Comparison of ENCODE assay signal across 28 cellular contexts in genomic region chr10:130973127-130973839, GRCh38.
"Had no signal": no experiment of that assay in that cellular context is flagged by ENCODE, and none has a peak within 500 bp of the region (broad histone marks: within the 10 kb centered on the region; RNA-seq: fewer than 3 reads in every experiment).

No MANE protein-coding gene starts in this region.

- H3K4me3 Mint-ChIP-seq: activated CD4-positive, alpha-beta T cell treated with anti-CD3 and anti-CD28 coated beads for 36 hours; activated CD8-positive, alpha-beta T cell treated with anti-CD3 and anti-CD28 coated beads for 36 hours; activated naive CD4-positive, alpha-beta T cell treated with anti-CD3 and anti-CD28 coated beads, Interleukin-2, amount 10 ng/mL, durations not matched to agents 7 days and 5 days; activated naive CD8-positive, alpha-beta T cell treated with anti-CD3 and anti-CD28 coated beads, Interleukin-2, amount 10 ng/mL, durations not matched to agents 7 days and 5 days; activated T-cell treated with anti-CD3 and anti-CD28 coated beads, Interleukin-2, amount 50 U/mL, for 24 hours; activated T-cell treated with anti-CD3 and anti-CD28 coated beads, Interleukin-2, amount 50 U/mL, for 72 hours; brain; dendritic cell treated with granulocyte-macrophage colony-stimulating factor and Interleukin-4, amounts not matched to agents 40 ng/mL and 50 ng/mL, for 4 days; endodermal cell had no signal

- H3K27me3 Mint-ChIP-seq: activated CD4-positive, alpha-beta T cell treated with anti-CD3 and anti-CD28 coated beads for 36 hours; activated CD8-positive, alpha-beta T cell treated with anti-CD3 and anti-CD28 coated beads for 36 hours; activated naive CD4-positive, alpha-beta T cell treated with anti-CD3 and anti-CD28 coated beads, Interleukin-2, amount 10 ng/mL, durations not matched to agents 7 days and 5 days; activated naive CD8-positive, alpha-beta T cell treated with anti-CD3 and anti-CD28 coated beads, Interleukin-2, amount 10 ng/mL, durations not matched to agents 7 days and 5 days; activated T-cell treated with anti-CD3 and anti-CD28 coated beads, Interleukin-2, amount 50 U/mL, for 24 hours; dendritic cell treated with granulocyte-macrophage colony-stimulating factor and Interleukin-4, amounts not matched to agents 40 ng/mL and 50 ng/mL, for 4 days had no signal

- DNase-seq: activated CD4-positive, alpha-beta T cell treated with anti-CD3 and anti-CD28 coated beads for 36 hours; activated CD4-positive, alpha-beta T cell treated with anti-CD3 and anti-CD28 coated beads, Interleukin-2, amount 50 U/mL, for 1 hour; activated CD4-positive, alpha-beta T cell treated with anti-CD3 and anti-CD28 coated beads, Interleukin-2, amount 50 U/mL, for 48 hours; activated CD4-positive, CD25-positive, alpha-beta regulatory T cell; activated CD4-positive, CD25-positive, alpha-beta regulatory T cell treated with anti-CD3 and anti-CD28 coated beads, Interleukin-2, amount 50 U/mL, for 72 hours; activated CD8-positive, alpha-beta memory T cell treated with anti-CD3 and anti-CD28 coated beads, Interleukin-2, amount 50 U/mL, for 48 hours; activated CD8-positive, alpha-beta T cell treated with anti-CD3 and anti-CD28 coated beads for 36 hours; activated gamma-delta T cell; activated naive CD4-positive, alpha-beta T cell; activated naive CD4-positive, alpha-beta T cell treated with anti-CD3 and anti-CD28 coated beads, Interleukin-2, amount 10 ng/mL, durations not matched to agents 7 days and 5 days; activated naive CD8-positive, alpha-beta T cell treated with anti-CD3 and anti-CD28 coated beads, Interleukin-2, amount 10 ng/mL, durations not matched to agents 7 days and 5 days; activated T-cell treated with anti-CD3 and anti-CD28 coated beads for 4 hours; activated T-cell treated with anti-CD3 and anti-CD28 coated beads, Interleukin-2, amount 50 U/mL, for 24 hours; activated T-cell treated with anti-CD3 and anti-CD28 coated beads, Interleukin-2, amount 50 U/mL, for 72 hours; central memory CD4-positive, alpha-beta T cell; effector memory CD4-positive, alpha-beta T cell; endodermal cell; foreskin keratinocyte; T-helper 2 cell had no signal

- H3K4me1 Mint-ChIP-seq: activated CD4-positive, alpha-beta T cell treated with anti-CD3 and anti-CD28 coated beads for 36 hours; activated naive CD4-positive, alpha-beta T cell treated with anti-CD3 and anti-CD28 coated beads, Interleukin-2, amount 10 ng/mL, durations not matched to agents 7 days and 5 days; activated naive CD8-positive, alpha-beta T cell treated with anti-CD3 and anti-CD28 coated beads, Interleukin-2, amount 10 ng/mL, durations not matched to agents 7 days and 5 days; brain; endodermal cell had no signal

- H3K27me3 ChIP-seq: ascending aorta, cardiac muscle cell, foreskin keratinocyte had no signal

- H3K36me3 Mint-ChIP-seq: activated naive CD4-positive, alpha-beta T cell treated with anti-CD3 and anti-CD28 coated beads, Interleukin-2, amount 10 ng/mL, durations not matched to agents 7 days and 5 days; activated naive CD8-positive, alpha-beta T cell treated with anti-CD3 and anti-CD28 coated beads, Interleukin-2, amount 10 ng/mL, durations not matched to agents 7 days and 5 days; brain had no signal

- H3K9me3 Mint-ChIP-seq: activated CD8-positive, alpha-beta T cell treated with anti-CD3 and anti-CD28 coated beads for 36 hours; activated T-cell treated with anti-CD3 and anti-CD28 coated beads, Interleukin-2, amount 50 U/mL, for 24 hours; activated T-cell treated with anti-CD3 and anti-CD28 coated beads, Interleukin-2, amount 50 U/mL, for 72 hours had no signal

- H3K27ac Mint-ChIP-seq: activated CD4-positive, alpha-beta T cell treated with anti-CD3 and anti-CD28 coated beads for 36 hours; activated CD8-positive, alpha-beta T cell treated with anti-CD3 and anti-CD28 coated beads for 36 hours; activated naive CD4-positive, alpha-beta T cell treated with anti-CD3 and anti-CD28 coated beads, Interleukin-2, amount 10 ng/mL, durations not matched to agents 7 days and 5 days; activated naive CD4-positive, alpha-beta T cell treated with anti-CD3 and anti-CD28 coated beads, Interleukin-2, amount 50 U/mL, for 72 hours; activated naive CD8-positive, alpha-beta T cell treated with anti-CD3 and anti-CD28 coated beads, Interleukin-2, amount 10 ng/mL, durations not matched to agents 7 days and 5 days; activated T-cell treated with anti-CD3 and anti-CD28 coated beads, Interleukin-2, amount 50 U/mL, for 24 hours; activated T-cell treated with anti-CD3 and anti-CD28 coated beads, Interleukin-2, amount 50 U/mL, for 72 hours; brain; dendritic cell treated with granulocyte-macrophage colony-stimulating factor and Interleukin-4, amounts not matched to agents 40 ng/mL and 50 ng/mL, for 4 days; endodermal cell had no signal

- H3K27ac ChIP-seq: ascending aorta, breast epithelium, cardiac muscle cell, coronary artery, dorsolateral prefrontal cortex, foreskin keratinocyte, gastroesophageal sphincter had no signal

- H3K4me3 ChIP-seq: ascending aorta, breast epithelium, cardiac muscle cell, coronary artery, dorsolateral prefrontal cortex, gastroesophageal sphincter had no signal

- H3K9me3 ChIP-seq: ascending aorta, breast epithelium had no signal

- H3K4me1 ChIP-seq: ascending aorta, breast epithelium, foreskin keratinocyte, gastroesophageal sphincter had no signal

- H3K36me3 ChIP-seq: ascending aorta, breast epithelium, cardiac muscle cell, gastroesophageal sphincter had no signal
